ENCODE assay signal across 11 cellular contexts in the genomic region with DNA sequence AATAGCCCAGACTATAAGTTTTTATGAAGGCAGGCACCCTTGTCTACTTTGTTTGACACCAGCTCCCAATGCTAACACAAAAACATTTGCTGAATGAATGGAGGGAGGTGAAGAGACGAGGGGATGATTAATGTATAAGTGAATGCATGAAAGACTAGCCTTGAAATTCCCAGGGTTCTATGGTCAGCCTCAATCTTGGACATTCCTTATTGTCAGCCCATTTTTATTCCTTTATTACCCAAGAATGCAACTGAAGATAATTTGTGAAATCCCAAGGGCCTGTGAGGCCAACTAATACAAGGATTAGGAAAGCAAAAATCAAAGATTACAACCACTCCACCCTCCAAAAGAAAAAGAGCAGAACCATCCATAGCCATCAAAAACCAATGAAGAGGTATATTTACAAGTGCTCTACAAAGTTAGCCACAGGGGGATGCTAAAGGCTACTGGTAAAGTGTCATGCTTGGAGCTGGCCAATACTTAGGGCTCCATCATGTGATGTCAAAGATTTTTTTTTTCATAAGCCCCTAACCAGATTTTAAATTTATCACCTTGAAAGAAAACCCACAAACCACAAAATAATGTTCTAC. TPM values are rescaled to one million over a fixed set of nuclear protein-coding genes. Genes with fewer than 3 reads are reported as not detected.
DNase-seq lines count a peak whose midpoint lies in the region; ATAC-seq, FAIRE-seq and TF ChIP-seq lines count a peak whose summit lies in the region.
"Had no signal": no experiment of that assay in that cellular context is flagged by ENCODE, and none has a peak within 500 bp of the region (broad histone marks: within the 10 kb centered on the region; RNA-seq: fewer than 3 reads in every experiment).

No MANE protein-coding gene starts in this region.

- H3K18ac ChIP-seq in H1 (ENCODE audit: extremely low read depth, low read length), result no peak overlapping the region
- no peak overlapping the region for H3K18ac ChIP-seq in mesendoderm (ENCODE audit: low read length)
- no peak overlapping the region for H3K18ac ChIP-seq in trophoblast cell (ENCODE audit: low read length)

- H2BK15ac ChIP-seq in H1 (ENCODE audit: low read length) (no peak overlapping the region), mesendoderm (replicated peaks; ENCODE audit: low read depth) (no peak overlapping the region)

- no peak overlapping the region for H3K4me3 ChIP-seq in Loucy (ENCODE audit: low read length, poor library complexity, severe bottlenecking)
- H3K4me3 ChIP-seq in H1 (ENCODE audit: extremely low read depth in 1 of 4, insufficient read depth in 2 of 4, low read depth in 3 of 4, low read length in 4 of 4), result no peak overlapping the region
- no peak overlapping the region for H3K4me3 ChIP-seq in mesendoderm (ENCODE audit: low read length)
- H3K4me3 ChIP-seq in trophoblast cell (ENCODE audit: low read depth, low read length), result no peak overlapping the region

- H3K4me2 ChIP-seq in Loucy (ENCODE audit: low read depth, low read length, poor library complexity, severe bottlenecking), result no peak overlapping the region
- H3K4me2 ChIP-seq in H1 (ENCODE audit: insufficient read depth in 1 of 2, low read depth in 2 of 2, low read length in 2 of 2), result no peak overlapping the region
- no peak overlapping the region for H3K4me2 ChIP-seq in mesendoderm (ENCODE audit: low read length)
- no peak overlapping the region for H3K4me2 ChIP-seq in trophoblast cell (ENCODE audit: low read length)

- H3K23me2 ChIP-seq in H1 (ENCODE audit: low read depth, low read length), result no peaks in the 10 kb centered on the region

- H4K12ac ChIP-seq in trophoblast cell (ENCODE audit: low read depth, low read length), result no peak overlapping the region

- H4K20me1 ChIP-seq in Loucy (ENCODE audit: insufficient read depth, low read length, poor library complexity, severe bottlenecking) (no peaks in the 10 kb centered on the region), H1 (replicated peaks in 1 of 2; ENCODE audit: control insufficient read depth in 1 of 2, insufficient read depth in 2 of 2, low read length in 2 of 2) (no peaks in the 10 kb centered on the region)

- TF ChIP-seq RAD21 in H1 (IDR thresholded peaks at IDR 0.05 in 1 of 2, conservative IDR thresholded peaks at IDR 0.05 in 1 of 2; ENCODE audit: low read depth in 2 of 2, low read length in 2 of 2), result peak; percentile 72 to 77

- H4K5ac ChIP-seq in H1 (ENCODE audit: insufficient read length, low read depth, low read length) (no peak overlapping the region), mesendoderm (ENCODE audit: low read length) (no peak overlapping the region)

- no peaks in the 10 kb centered on the region for H3K9me3 ChIP-seq in Loucy (ENCODE audit: insufficient read depth, low read depth, low read length)
- no peaks in the 10 kb centered on the region for H3K9me3 ChIP-seq in H1 (ENCODE audit: insufficient read depth in 2 of 2, low read depth in 1 of 2, low read length in 1 of 2)
- no peaks in the 10 kb centered on the region for H3K9me3 ChIP-seq in trophoblast cell (ENCODE audit: insufficient read depth, low read depth, low read length)

- H3K14ac ChIP-seq in H1 (ENCODE audit: insufficient read length), result no peak overlapping the region
- no peak overlapping the region for H3K14ac ChIP-seq in trophoblast cell (ENCODE audit: low read length)

- no peak overlapping the region for H2AK5ac ChIP-seq in H1 (ENCODE audit: low read depth, low read length)
- no peak overlapping the region for H2AK5ac ChIP-seq in mesendoderm (ENCODE audit: low read length)
- no peak overlapping the region for H2AK5ac ChIP-seq in trophoblast cell (ENCODE audit: low read length)

- H3K23ac ChIP-seq in H1 (ENCODE audit: insufficient read length) (no peak overlapping the region), mesendoderm (ENCODE audit: low read length) (no peak overlapping the region), trophoblast cell (ENCODE audit: low read length) (no peak overlapping the region)

- H4K91ac ChIP-seq in H1 (replicated peaks; ENCODE audit: insufficient read length, low read length), result no peak overlapping the region
- H4K91ac ChIP-seq in trophoblast cell (ENCODE audit: low read depth, low read length), result no peak overlapping the region

- H2BK120ac ChIP-seq in H1 (replicated peaks; ENCODE audit: low read depth, low read length) (no peak overlapping the region), mesendoderm (ENCODE audit: low read depth, low read length) (no peak overlapping the region), trophoblast cell (ENCODE audit: insufficient read depth, low read length, poor library complexity) (no peak overlapping the region)

- H2BK12ac ChIP-seq in H1 (ENCODE audit: low read depth, low read length) (no peak overlapping the region), trophoblast cell (ENCODE audit: low read length) (no peak overlapping the region)

- WGBS in H1 (ENCODE audit: extremely low coverage in 1 of 2, insufficient coverage in 1 of 2, insufficient read length in 1 of 2, insufficient replicate concordance in 2 of 2, low coverage in 1 of 2, low lambda C conversion rate in 2 of 2, missing lambda C conversion rate in 1 of 2), 2 experiments, result 85% methylated on average over 1 of the region's 1 CpG; no CpG with 5 or more reads in 1 of the 2 experiments
- WGBS in mesendoderm (ENCODE audit: extremely low coverage, insufficient coverage, low lambda C conversion rate), result no CpG with 5 or more reads among the region's 1 CpG
- WGBS in trophoblast cell (ENCODE audit: extremely low coverage, insufficient coverage, insufficient read length), result no CpG with 5 or more reads among the region's 1 CpG

- H4K8ac ChIP-seq in H1 (ENCODE audit: extremely low read depth, insufficient read depth, low read length) (no peak overlapping the region), mesendoderm (ENCODE audit: low read depth, low read length) (no peak overlapping the region), trophoblast cell (ENCODE audit: low read depth, low read length) (no peak overlapping the region)

- H3K79me1 ChIP-seq in H1 (ENCODE audit: low read depth, low read length) (no peaks in the 10 kb centered on the region), mesendoderm (ENCODE audit: low read length) (no peaks in the 10 kb centered on the region), trophoblast cell (ENCODE audit: low read length) (no peaks in the 10 kb centered on the region)

- no peaks in the 10 kb centered on the region for H3K79me2 ChIP-seq in Loucy (ENCODE audit: insufficient read depth, low read length)
- H3K79me2 ChIP-seq in H1 (ENCODE audit: control insufficient read depth in 1 of 2, insufficient read depth in 2 of 2, low read length in 2 of 2), result no peaks in the 10 kb centered on the region
- H3K79me2 ChIP-seq in mesendoderm (ENCODE audit: control insufficient read depth, insufficient read depth, low read length), result no peaks in the 10 kb centered on the region
- no peaks in the 10 kb centered on the region for H3K79me2 ChIP-seq in trophoblast cell (ENCODE audit: control insufficient read depth, insufficient read depth, low read length, poor library complexity)

- POLR2A ChIA-PET in H1 (lab: Charles Lee; ENCODE audit: partially characterized antibody), result no interaction called here

- H2BK5ac ChIP-seq in H1 (ENCODE audit: low read depth, low read length) (no peak overlapping the region), mesendoderm (ENCODE audit: low read length) (no peak overlapping the region), trophoblast cell (ENCODE audit: low read depth, low read length, poor library complexity) (no peak overlapping the region)

- no peaks in the 10 kb centered on the region for H3K4me1 ChIP-seq in Loucy (ENCODE audit: insufficient read depth, low read length, poor library complexity, severe bottlenecking)
- H3K4me1 ChIP-seq in H1 (replicated peaks in 1 of 4; ENCODE audit: control insufficient read depth in 3 of 4, insufficient read depth in 4 of 4, low read length in 3 of 4), result no peaks in the 10 kb centered on the region
- H3K4me1 ChIP-seq in mesendoderm (ENCODE audit: control insufficient read depth, low read depth, low read length), result no peaks in the 10 kb centered on the region
- H3K4me1 ChIP-seq in trophoblast cell (ENCODE audit: control insufficient read depth in 1 of 2, insufficient read depth in 2 of 2, low read length in 2 of 2), result no peaks in the 10 kb centered on the region

- H3K36me3 ChIP-seq in Loucy (ENCODE audit: insufficient read depth, low read length) (no peaks in the 10 kb centered on the region), H1 (ENCODE audit: control insufficient read depth in 2 of 4, insufficient read depth in 4 of 4, low read length in 3 of 4) (no peaks in the 10 kb centered on the region), mesendoderm (ENCODE audit: control insufficient read depth, insufficient read depth, low read length) (no peaks in the 10 kb centered on the region), trophoblast cell (ENCODE audit: control insufficient read depth in 1 of 2, insufficient read depth in 2 of 2, low read length in 2 of 2) (no peaks in the 10 kb centered on the region)

- CTCF ChIA-PET in H1 (lab: Charles Lee; ENCODE audit: partially characterized antibody), result interaction anchor here (0.7 kb wide), 2 partner anchors 20 to 244 kb away, joined by 3 read pairs; no protein-coding TSS in a partner anchor

- H3K4ac ChIP-seq in H1 (replicated peaks; ENCODE audit: insufficient read length, low read depth, low read length) (no peak overlapping the region), mesendoderm (ENCODE audit: low read depth, low read length) (no peak overlapping the region), trophoblast cell (ENCODE audit: low read depth, low read length) (no peak overlapping the region)

- H3K9ac ChIP-seq in Loucy (ENCODE audit: low read depth, low read length, poor library complexity, severe bottlenecking) (no peak overlapping the region), H1 (replicated peaks in 1 of 4; ENCODE audit: extremely low read depth in 1 of 4, low read depth in 3 of 4, low read length in 3 of 4) (no peak overlapping the region), mesendoderm (ENCODE audit: low read length) (no peak overlapping the region), trophoblast cell (ENCODE audit: low read length) (no peak overlapping the region)

- no peak overlapping the region for H3K56ac ChIP-seq in H1 (replicated peaks; ENCODE audit: insufficient read length, low read depth, low read length)
- no peak overlapping the region for H3K56ac ChIP-seq in mesendoderm (ENCODE audit: low read length)

- H2AFZ ChIP-seq in Loucy (ENCODE audit: low read length) (no peak overlapping the region), H1 (ENCODE audit: low read length) (no peak overlapping the region), trophoblast cell (ENCODE audit: insufficient read depth, low read length, poor library complexity) (no peak overlapping the region)

- no peak for TF ChIP-seq POLR2A in H1 (IDR thresholded peaks at IDR 0.05; ENCODE audit: control extremely low read depth in 1 of 2, low read depth in 2 of 2, low read length in 2 of 2)

- H3K27ac ChIP-seq in H1 (ENCODE audit: low read depth, low read length), result no peak overlapping the region
- H3K27ac ChIP-seq in mesendoderm (ENCODE audit: low read depth, low read length), result no peak overlapping the region
- no peak overlapping the region for H3K27ac ChIP-seq in trophoblast cell (ENCODE audit: low read depth, low read length)

- TF ChIP-seq EP300 in H1 (IDR thresholded peaks at IDR 0.05; ENCODE audit: borderline replicate concordance in 1 of 2, low read depth in 2 of 2, low read length in 2 of 2), result no peak

- FAIRE-seq in H1 (lab: Jason Lieb, UNC), result no peak

- TF ChIP-seq CTCF in Loucy (conservative IDR thresholded peaks at IDR 0.05; ENCODE audit: low read length) (peak; percentile 46), H1 (IDR thresholded peaks at IDR 0.05; ENCODE audit: control extremely low read depth in 1 of 3, insufficient read depth in 1 of 3, low read depth in 1 of 3, low read length in 3 of 3) (peak in 2 of 3 experiments; percentile 46 to 47; a peak in 3 of 4 replicates)

- no peaks in the 10 kb centered on the region for H3F3A ChIP-seq in Loucy (ENCODE audit: low read depth)

- no peaks in the 10 kb centered on the region for H3K9me2 ChIP-seq in Loucy (replicated peaks; ENCODE audit: low read depth, low read length)

- H3K27me3 ChIP-seq in Loucy (ENCODE audit: insufficient read depth, low read length, poor library complexity, severe bottlenecking) (no peaks in the 10 kb centered on the region), H1 (replicated peaks in 1 of 4; ENCODE audit: control insufficient read depth in 3 of 4, extremely low read depth in 1 of 4, insufficient read depth in 3 of 4, low read length in 3 of 4) (no peaks in the 10 kb centered on the region), mesendoderm (ENCODE audit: insufficient read depth, low read length, poor library complexity) (no peaks in the 10 kb centered on the region), trophoblast cell (ENCODE audit: insufficient read depth, low read length) (no peaks in the 10 kb centered on the region)

- no peak overlapping the region for H2BK20ac ChIP-seq in H1 (ENCODE audit: low read length)

- peak; percentile 12 for DNase-seq in EL
- no peak for DNase-seq in H1 (ENCODE audit: low read depth in 1 of 2, low spot score in 2 of 2)
- DNase-seq in mesendoderm, result peak; percentile 28
- DNase-seq in NK-92 (lab: John Stamatoyannopoulos, UW; ENCODE audit: unreplicated experiment), result no peak
- DNase-seq in trophoblast cell, result no peak
- no peak for DNase-seq in stimulated activated naive CD8-positive, alpha-beta T cell treated with anti-CD3 and anti-CD28 coated beads, Interleukin-15, Interleukin-2, amounts not matched to agents 100 U/mL and 50 U/mL, for 24 hours
- DNase-seq in DMS114 treated with DMSO at 0.1 percent for 48 hours (lab: John Stamatoyannopoulos, UW; ENCODE audit: unreplicated experiment), result no peak
- DNase-seq: activated CD4-positive, alpha-beta T cell treated with anti-CD3 and anti-CD28 coated beads, Interleukin-2, amount 50 U/mL, for 1 hour; NK-92 treated with Interleukin-12 subunit alpha and Interleukin-12 subunit beta, amount 100 ng/mL, for 24 hours; stimulated activated CD4-positive, alpha-beta T cell treated with anti-CD3 and anti-CD28 coated beads, Interleukin-4, amount 100 ng/mL, for 24 hours had no signal

- ATAC-seq in stimulated activated naive CD8-positive, alpha-beta T cell treated with anti-CD3 and anti-CD28 coated beads, Interleukin-15, Interleukin-2, amounts not matched to agents 100 U/mL and 50 U/mL, for 24 hours, result no peak

RNA-seq across cellular contexts. Expression of a gene that starts 40.0 kb away (rescaled TPM):
- 2.0 and 3.1 TPM in 2 replicates for total RNA-seq in H1 (2021; fragmentation: NEBNext Ultra II Directional; extraction: Animal tissue kit (Norgen Biotek cat#: 25700))
- polyA plus RNA-seq in H1 (2011; rRNA removed), result 1.2 and 1.3 TPM in 2 replicates
- 1.3 TPM for polyA plus RNA-seq in H1 (2011; cell fraction: cytosol; rRNA removed)
- polyA plus RNA-seq in H1 (2011; cell fraction: nucleus; rRNA removed), result 1.3 TPM
- polyA plus RNA-seq in H1 (2012, experiment 1 of 2), result 2.2 to 8.4 TPM (median 4.2 TPM) in 4 replicates
- polyA plus RNA-seq in H1 (2012, experiment 2 of 2), result 0.64 TPM
- polyA plus RNA-seq in H1 (2013, experiment 1 of 2), result 3.0 TPM
- 3.1 TPM for polyA plus RNA-seq in H1 (2013, experiment 2 of 2)
- polyA minus RNA-seq in H1 (2011; rRNA and poly(A)+ RNA removed), result 0.98 and 10.1 TPM in 2 replicates
- 2.0 TPM for polyA minus RNA-seq in H1 (2011; cell fraction: cytosol; rRNA and poly(A)+ RNA removed)
- polyA minus RNA-seq in H1 (2011; cell fraction: nucleus; rRNA and poly(A)+ RNA removed), result 2.6 TPM
- polyA plus RNA-seq in mesendoderm (2013, experiment 1 of 2), result 3.5 TPM
- 3.7 TPM for polyA plus RNA-seq in mesendoderm (2013, experiment 2 of 2)
- 2.1 and 2.8 TPM in 2 replicates for polyA plus RNA-seq in trophoblast cell (2013)

Comparison
In these comparisons a context has a peak if more than half of its experiments do, and no peak if none do; other contexts are left out.
1. DNase-seq: peak in EL (single experiment) and mesendoderm (single experiment); none in H1 (0 of 2), NK-92 (single experiment), trophoblast cell (0 of 2), stimulated activated naive CD8-positive, alpha-beta T cell treated with anti-CD3 and anti-CD28 coated beads, Interleukin-15, Interleukin-2, amounts not matched to agents 100 U/mL and 50 U/mL, for 24 hours (single experiment) and DMS114 treated with DMSO at 0.1 percent for 48 hours (single experiment).